ENCODE assay signal across 35 cellular contexts in genomic region chr20:2399390-2399789, GRCh38. TPM values are rescaled to one million over a fixed set of nuclear protein-coding genes. Genes with fewer than 3 reads are reported as not detected.
"Had no signal": no experiment of that assay in that cellular context is flagged by ENCODE, and none has a peak within 500 bp of the region (broad histone marks: within the 10 kb centered on the region; RNA-seq: fewer than 3 reads in every experiment).

No MANE protein-coding gene starts in this region.

- H3K4me3 Mint-ChIP-seq: activated CD4-positive, alpha-beta memory T cell treated with anti-CD3 and anti-CD28 coated beads for 36 hours; activated CD4-positive, alpha-beta T cell treated with anti-CD3 and anti-CD28 coated beads for 36 hours; activated CD4-positive, alpha-beta T cell treated with anti-CD3 and anti-CD28 coated beads, Interleukin-2, amount 10 ng/mL, durations not matched to agents 24 days and 14 days; activated CD8-positive, alpha-beta T cell treated with anti-CD3 and anti-CD28 coated beads, Interleukin-2, amount 10 ng/mL, durations not matched to agents 7 days and 5 days; activated naive CD4-positive, alpha-beta T cell treated with anti-CD3 and anti-CD28 coated beads, Interleukin-2, amount 10 ng/mL, durations not matched to agents 7 days and 5 days; activated naive CD8-positive, alpha-beta T cell treated with anti-CD3 and anti-CD28 coated beads, Interleukin-2, amount 10 ng/mL, durations not matched to agents 7 days and 5 days; activated T-cell treated with anti-CD3 and anti-CD28 coated beads, Interleukin-2, amount 50 U/mL, for 4 hours; activated T-helper 17 cell treated with anti-CD3 and anti-CD28 coated beads, Interleukin-2, amount 50 U/mL, for 72 hours; brain; central memory CD8-positive, alpha-beta T cell; effector memory CD8-positive, alpha-beta T cell; T-helper 17 cell; T-helper 2 cell treated with Interferon-gamma antibody and Interleukin-4, amounts not matched to agents 5 μg/mL and 100 μg/mL, for 36 hours had no signal

- ATAC-seq: activated CD4-positive, alpha-beta T cell treated with anti-CD3 and anti-CD28 coated beads for 36 hours; activated CD8-positive, alpha-beta T cell treated with anti-CD3 and anti-CD28 coated beads, Interleukin-2, amount 10 ng/mL, durations not matched to agents 7 days and 5 days; activated naive CD4-positive, alpha-beta T cell treated with anti-CD3 and anti-CD28 coated beads, Interleukin-2, amount 50 U/mL, for 72 hours; activated T-cell treated with anti-CD3 and anti-CD28 coated beads, Interleukin-2, amount 50 U/mL, for 4 hours; activated T-helper 17 cell treated with anti-CD3 and anti-CD28 coated beads, Interleukin-2, amount 50 U/mL, for 72 hours; effector memory CD8-positive, alpha-beta T cell; gastroesophageal sphincter; T-helper 17 cell had no signal

- DNase-seq: activated CD4-positive, alpha-beta memory T cell treated with anti-CD3 and anti-CD28 coated beads for 36 hours; activated CD4-positive, alpha-beta T cell treated with anti-CD3 and anti-CD28 coated beads for 36 hours; activated CD4-positive, alpha-beta T cell treated with anti-CD3 and anti-CD28 coated beads, Interleukin-2, amount 10 ng/mL, durations not matched to agents 24 days and 14 days; activated CD4-positive, CD25-positive, alpha-beta regulatory T cell; activated CD4-positive, CD25-positive, alpha-beta regulatory T cell treated with anti-CD3 and anti-CD28 coated beads, Interleukin-2, amount 50 U/mL, for 72 hours; activated CD8-positive, alpha-beta T cell treated with anti-CD3 and anti-CD28 coated beads, Interleukin-2, amount 10 ng/mL, durations not matched to agents 7 days and 5 days; activated gamma-delta T cell; activated naive CD4-positive, alpha-beta T cell; activated naive CD4-positive, alpha-beta T cell treated with anti-CD3 and anti-CD28 coated beads, Interleukin-2, amount 10 ng/mL, durations not matched to agents 7 days and 5 days; activated naive CD8-positive, alpha-beta T cell treated with anti-CD3 and anti-CD28 coated beads, Interleukin-2, amount 10 ng/mL, durations not matched to agents 7 days and 5 days; activated T-cell treated with anti-CD3 and anti-CD28 coated beads, Interleukin-2, amount 50 U/mL, for 4 hours; cortex of kidney; dermis blood vessel endothelial cell; effector CD4-positive, alpha-beta T cell; effector memory CD8-positive, alpha-beta T cell; erythroblast; esophagus squamous epithelium; foreskin melanocyte; T-helper 1 cell; T-helper 17 cell; T1000 had no signal

- H3K36me3 Mint-ChIP-seq: activated CD4-positive, alpha-beta memory T cell treated with anti-CD3 and anti-CD28 coated beads for 36 hours; activated naive CD4-positive, alpha-beta T cell treated with anti-CD3 and anti-CD28 coated beads, Interleukin-2, amount 10 ng/mL, durations not matched to agents 7 days and 5 days; activated naive CD4-positive, alpha-beta T cell treated with anti-CD3 and anti-CD28 coated beads, Interleukin-2, amount 50 U/mL, for 72 hours; activated naive CD8-positive, alpha-beta T cell treated with anti-CD3 and anti-CD28 coated beads, Interleukin-2, amount 10 ng/mL, durations not matched to agents 7 days and 5 days; brain had no signal

- H3K27me3 ChIP-seq: ascending aorta, breast epithelium had no signal

- H3K9me3 Mint-ChIP-seq: activated CD4-positive, alpha-beta T cell treated with anti-CD3 and anti-CD28 coated beads, Interleukin-2, amount 10 ng/mL, durations not matched to agents 24 days and 14 days; activated naive CD4-positive, alpha-beta T cell treated with anti-CD3 and anti-CD28 coated beads, Interleukin-2, amount 10 ng/mL, durations not matched to agents 7 days and 5 days; activated naive CD4-positive, alpha-beta T cell treated with anti-CD3 and anti-CD28 coated beads, Interleukin-2, amount 50 U/mL, for 72 hours; activated naive CD8-positive, alpha-beta T cell treated with anti-CD3 and anti-CD28 coated beads, Interleukin-2, amount 10 ng/mL, durations not matched to agents 7 days and 5 days; activated T-helper 17 cell treated with anti-CD3 and anti-CD28 coated beads, Interleukin-2, amount 50 U/mL, for 72 hours; brain; central memory CD8-positive, alpha-beta T cell; effector memory CD8-positive, alpha-beta T cell; T-helper 2 cell treated with Interferon-gamma antibody and Interleukin-4, amounts not matched to agents 5 μg/mL and 100 μg/mL, for 36 hours had no signal

- H3K36me3 ChIP-seq: ascending aorta, breast epithelium, esophagus squamous epithelium, gastroesophageal sphincter had no signal

- H3K27me3 Mint-ChIP-seq: activated CD4-positive, alpha-beta T cell treated with anti-CD3 and anti-CD28 coated beads for 36 hours; activated CD4-positive, alpha-beta T cell treated with anti-CD3 and anti-CD28 coated beads, Interleukin-2, amount 10 ng/mL, durations not matched to agents 24 days and 14 days; activated T-helper 17 cell treated with anti-CD3 and anti-CD28 coated beads, Interleukin-2, amount 50 U/mL, for 72 hours had no signal

- H3K4me1 Mint-ChIP-seq: activated CD4-positive, alpha-beta T cell treated with anti-CD3 and anti-CD28 coated beads for 36 hours; activated CD4-positive, alpha-beta T cell treated with anti-CD3 and anti-CD28 coated beads, Interleukin-2, amount 10 ng/mL, durations not matched to agents 24 days and 14 days; activated naive CD4-positive, alpha-beta T cell treated with anti-CD3 and anti-CD28 coated beads, Interleukin-2, amount 10 ng/mL, durations not matched to agents 7 days and 5 days; activated naive CD8-positive, alpha-beta T cell treated with anti-CD3 and anti-CD28 coated beads, Interleukin-2, amount 10 ng/mL, durations not matched to agents 7 days and 5 days; activated T-helper 17 cell treated with anti-CD3 and anti-CD28 coated beads, Interleukin-2, amount 50 U/mL, for 72 hours; brain; central memory CD8-positive, alpha-beta T cell; T-helper 17 cell had no signal

- H3K27ac Mint-ChIP-seq: activated CD4-positive, alpha-beta memory T cell treated with anti-CD3 and anti-CD28 coated beads for 36 hours; activated CD4-positive, alpha-beta T cell treated with anti-CD3 and anti-CD28 coated beads for 36 hours; activated CD4-positive, alpha-beta T cell treated with anti-CD3 and anti-CD28 coated beads, Interleukin-2, amount 10 ng/mL, durations not matched to agents 24 days and 14 days; activated CD8-positive, alpha-beta T cell treated with anti-CD3 and anti-CD28 coated beads, Interleukin-2, amount 10 ng/mL, durations not matched to agents 7 days and 5 days; activated naive CD4-positive, alpha-beta T cell treated with anti-CD3 and anti-CD28 coated beads, Interleukin-2, amount 10 ng/mL, durations not matched to agents 7 days and 5 days; activated naive CD4-positive, alpha-beta T cell treated with anti-CD3 and anti-CD28 coated beads, Interleukin-2, amount 50 U/mL, for 72 hours; activated naive CD8-positive, alpha-beta T cell treated with anti-CD3 and anti-CD28 coated beads, Interleukin-2, amount 10 ng/mL, durations not matched to agents 7 days and 5 days; activated T-helper 17 cell treated with anti-CD3 and anti-CD28 coated beads, Interleukin-2, amount 50 U/mL, for 72 hours; brain; effector memory CD8-positive, alpha-beta T cell; T-helper 17 cell; T-helper 2 cell treated with Interferon-gamma antibody and Interleukin-4, amounts not matched to agents 5 μg/mL and 100 μg/mL, for 36 hours had no signal

- H3K4me3 ChIP-seq: ascending aorta, breast epithelium, esophagus squamous epithelium, gastroesophageal sphincter had no signal

RNA-seq across cellular contexts. Expression of gene TGM6, which starts 18.7 kb away (rescaled TPM):
- total RNA-seq: activated CD4-positive, alpha-beta memory T cell treated with anti-CD3 and anti-CD28 coated beads for 36 hours; activated CD4-positive, alpha-beta T cell treated with anti-CD3 and anti-CD28 coated beads for 36 hours; activated CD4-positive, alpha-beta T cell treated with anti-CD3 and anti-CD28 coated beads, Interleukin-2, amount 10 ng/mL, durations not matched to agents 24 days and 14 days; activated CD8-positive, alpha-beta memory T cell treated with anti-CD3 and anti-CD28 coated beads for 36 hours; activated CD8-positive, alpha-beta T cell treated with anti-CD3 and anti-CD28 coated beads, Interleukin-2, amount 10 ng/mL, durations not matched to agents 7 days and 5 days; activated naive CD4-positive, alpha-beta T cell treated with anti-CD3 and anti-CD28 coated beads, Interleukin-2, amount 50 U/mL, for 72 hours; activated naive CD8-positive, alpha-beta T cell treated with anti-CD3 and anti-CD28 coated beads, Interleukin-2, amount 10 ng/mL, durations not matched to agents 7 days and 5 days; activated T-cell treated with anti-CD3 and anti-CD28 coated beads, Interleukin-2, amount 50 U/mL, for 4 hours; activated T-helper 17 cell treated with anti-CD3 and anti-CD28 coated beads, Interleukin-2, amount 50 U/mL, for 72 hours; ascending aorta; breast epithelium; cardiac septum; cerebellum; dermis blood vessel endothelial cell; esophagus squamous epithelium; fibroblast of lung; fibroblast of villous mesenchyme; gastroesophageal sphincter; glomerular endothelial cell; T-helper 17 cell had no signal
- polyA plus RNA-seq: fibroblast of lung had no signal
